22 cellular contexts compared by ENCODE assay signal in the genomic region with DNA sequence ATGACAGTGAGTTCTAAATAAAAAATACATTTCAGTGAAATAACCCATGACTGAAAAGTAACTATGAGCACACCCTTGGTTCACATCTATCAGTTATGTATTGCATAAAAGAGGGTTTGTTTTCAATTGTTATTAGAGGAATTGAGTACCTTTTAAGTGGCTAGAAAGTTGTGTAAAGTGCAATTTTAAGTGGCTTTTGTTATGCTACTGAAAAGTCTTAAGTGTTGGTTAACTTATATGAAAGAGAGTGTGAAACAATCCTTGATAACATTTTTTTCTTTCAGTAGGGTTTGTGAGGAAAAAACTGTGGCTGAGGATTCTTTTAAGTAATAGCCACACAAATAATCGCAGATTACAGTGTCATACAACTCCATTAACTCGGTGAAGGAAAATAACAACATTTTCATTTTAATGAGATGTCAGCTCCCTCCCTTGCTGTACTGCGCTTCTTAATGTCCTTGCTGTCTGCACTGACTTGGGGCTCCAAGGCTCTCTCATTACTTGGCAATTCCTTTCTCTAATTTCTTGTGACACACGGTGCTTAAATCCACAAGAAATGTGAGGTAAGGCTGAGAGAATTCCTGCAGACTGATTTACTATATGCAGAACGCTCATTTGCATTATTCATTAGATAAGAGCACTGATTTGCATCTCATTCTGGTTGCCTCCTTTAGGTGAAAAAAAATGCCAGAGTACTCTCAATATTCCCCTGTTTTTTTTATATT. TPM values are rescaled to one million over a fixed set of nuclear protein-coding genes. Genes with fewer than 3 reads are reported as not detected.
DNase-seq lines count a peak whose midpoint lies in the region; ATAC-seq, FAIRE-seq and TF ChIP-seq lines count a peak whose summit lies in the region.
"Had no signal": no experiment of that assay in that cellular context is flagged by ENCODE, and none has a peak within 500 bp of the region (broad histone marks: within the 10 kb centered on the region; RNA-seq: fewer than 3 reads in every experiment).

No MANE protein-coding gene starts in this region.

- FAIRE-seq in astrocyte (lab: Jason Lieb, UNC) = no peak
- FAIRE-seq: A549 had no signal

- peak overlapping the region; percentile 88 for H3K27ac ChIP-seq in GM23338 (ENCODE audit: low read depth)
- H3K27ac ChIP-seq in astrocyte (ENCODE audit: low read depth, low read length) = no peak overlapping the region
- H3K27ac ChIP-seq in left lung = no peak overlapping the region
- H3K27ac ChIP-seq: A549, BLaER1, HL-60 had no signal

- intact Hi-C loops in left lung (cut with DNase I) = no loop called here

- H3K9me3 ChIP-seq in astrocyte (ENCODE audit: insufficient read depth, low read depth, low read length) (no peaks in the 10 kb centered on the region), left lung (no peaks in the 10 kb centered on the region)
- H3K9me3 ChIP-seq: A549, BLaER1, SK-N-SH had no signal

- H3K4me1 Mint-ChIP-seq in GM23338 (peaks cover 50% of the 10 kb centered on the region), astrocyte (ENCODE audit: low read depth, unreplicated experiment) (peaks cover 15% of the 10 kb centered on the region)
- H3K4me1 Mint-ChIP-seq: CD4-positive, alpha-beta memory T cell had no signal

- peak; percentile 48 for DNase-seq in GM23338 (ENCODE audit: low spot score)
- DNase-seq in NAMALWA (ENCODE audit: low spot score) = peak; percentile 1
- DNase-seq in astrocyte (ENCODE audit: low read depth) = peak; percentile 38
- DNase-seq in left lung = no peak
- no peak for DNase-seq in NCI-H2029 (lab: John Stamatoyannopoulos, UW)
- DNase-seq in GF-D8 (lab: John Stamatoyannopoulos, UW) = no peak
- DNase-seq in activated naive CD4-positive, alpha-beta T cell treated with Interleukin-2 at 50 U/mL for 16 hours = no peak
- DNase-seq: CD4-positive, alpha-beta memory T cell; DMS153; Kasumi-1; MM.1S; NCI-H1092 treated with DMSO at 0.1 percent for 48 hours; NCI-H146; NCI-H2081 treated with DMSO at 0.1 percent for 48 hours; NCI-H510A treated with DMSO at 0.1 percent for 48 hours; SHP77; SK-N-SH had no signal

- peak overlapping the region; percentile 26 for H3K4me3 ChIP-seq in GM23338
- H3K4me3 ChIP-seq in astrocyte (ENCODE audit: insufficient read depth, low read depth, low read length) = no peak overlapping the region
- H3K4me3 ChIP-seq in left lung = no peak overlapping the region
- H3K4me3 ChIP-seq: A549, BLaER1 had no signal

- H3K4me2 ChIP-seq in GM23338 (peak overlapping the region; percentile 61), astrocyte (ENCODE audit: low read length) (peak overlapping the region; percentile 2)
- H3K4me2 ChIP-seq: A549, BLaER1, SK-N-SH had no signal

- H3K36me3 Mint-ChIP-seq in GM23338 (ENCODE audit: low read depth) = no peaks in the 10 kb centered on the region; the same call in 2 of the 3 replicates
- H3K36me3 Mint-ChIP-seq in astrocyte (ENCODE audit: low read depth, unreplicated experiment) = no peaks in the 10 kb centered on the region
- H3K36me3 Mint-ChIP-seq: CD4-positive, alpha-beta memory T cell had no signal

- no peaks in the 10 kb centered on the region for H3K9me3 Mint-ChIP-seq in GM23338
- H3K9me3 Mint-ChIP-seq in astrocyte (ENCODE audit: unreplicated experiment) = no peaks in the 10 kb centered on the region
- H3K9me3 Mint-ChIP-seq: CD4-positive, alpha-beta memory T cell had no signal

- no peaks in the 10 kb centered on the region for H4K20me1 ChIP-seq in GM23338 (replicated peaks; ENCODE audit: insufficient read depth)
- H4K20me1 ChIP-seq in astrocyte (ENCODE audit: insufficient read depth, low read length) = peaks cover 3% of the 10 kb centered on the region
- H4K20me1 ChIP-seq: BLaER1 had no signal

- H3K79me2 ChIP-seq in GM23338 (replicated peaks; ENCODE audit: insufficient read depth) = no peaks in the 10 kb centered on the region
- peaks cover 17% of the 10 kb centered on the region for H3K79me2 ChIP-seq in astrocyte (ENCODE audit: insufficient read depth, low read length)

- H3K36me3 ChIP-seq in GM23338 (ENCODE audit: insufficient read depth) = no peaks in the 10 kb centered on the region
- no peaks in the 10 kb centered on the region for H3K36me3 ChIP-seq in astrocyte (ENCODE audit: insufficient read depth, low read length)
- no peaks in the 10 kb centered on the region for H3K36me3 ChIP-seq in left lung
- H3K36me3 ChIP-seq: BLaER1 had no signal

- H3K27me3 ChIP-seq in GM23338 (ENCODE audit: insufficient read depth) (no peaks in the 10 kb centered on the region), astrocyte (ENCODE audit: insufficient read depth, low read length) (no peaks in the 10 kb centered on the region), left lung (peaks cover 13 to 86% of the 10 kb centered on the region in 2 donors)
- H3K27me3 ChIP-seq: BLaER1 had no signal

- peaks cover 10% of the 10 kb centered on the region; the same call in 1 of the 2 replicates for H3K9me2 ChIP-seq in GM23338 (ENCODE audit: insufficient read depth)
- H3K9me2 ChIP-seq: SK-N-SH had no signal

- no peaks in the 10 kb centered on the region for H3F3A ChIP-seq in GM23338 (replicated peaks; ENCODE audit: low read depth)

- H3K27ac Mint-ChIP-seq in GM23338 (peak overlapping the region; percentile 85), astrocyte (ENCODE audit: unreplicated experiment) (no peak overlapping the region)
- H3K27ac Mint-ChIP-seq: CD4-positive, alpha-beta memory T cell had no signal

- H3K9ac ChIP-seq in astrocyte (ENCODE audit: low read length) = no peak overlapping the region
- H3K9ac ChIP-seq: BLaER1, SK-N-SH had no signal

- H3K4me1 ChIP-seq in GM23338 (ENCODE audit: insufficient read depth) = peaks cover 52% of the 10 kb centered on the region
- peaks cover 6% of the 10 kb centered on the region for H3K4me1 ChIP-seq in astrocyte (ENCODE audit: insufficient read depth, low read length)
- H3K4me1 ChIP-seq in left lung = no peaks in the 10 kb centered on the region
- H3K4me1 ChIP-seq: A549, BLaER1 had no signal

- H3K4me3 Mint-ChIP-seq in GM23338 (peak overlapping the region; percentile 58), astrocyte (ENCODE audit: unreplicated experiment) (no peak overlapping the region)
- H3K4me3 Mint-ChIP-seq: CD4-positive, alpha-beta memory T cell had no signal

- no peak for TF ChIP-seq CTCF in GM23338 (conservative IDR thresholded peaks at IDR 0.05; ENCODE audit: low read depth in 2 of 2)
- no peak for TF ChIP-seq CTCF in astrocyte (IDR thresholded peaks at IDR 0.05; ENCODE audit: insufficient read depth, low read depth, low read length)
- no peak for TF ChIP-seq CTCF in left lung (IDR thresholded peaks at IDR 0.05)

- no peak overlapping the region for H2AFZ ChIP-seq in GM23338
- no peak overlapping the region for H2AFZ ChIP-seq in astrocyte (ENCODE audit: low read depth, low read length)

- H3K27me3 Mint-ChIP-seq in GM23338 (ENCODE audit: insufficient read depth, low read depth, poor library complexity) (peaks cover 1% of the 10 kb centered on the region), astrocyte (ENCODE audit: low read depth, unreplicated experiment) (no peaks in the 10 kb centered on the region)

- peak; percentile 44; the same call in 2 of the 3 replicates for ATAC-seq in GM23338
- ATAC-seq in left lung = peak; percentile 54
- ATAC-seq in GM19455 (IDR thresholded peaks at IDR 0.05; ENCODE audit: unreplicated experiment) = no peak
- ATAC-seq: A549 had no signal

TF ChIP-seq in GM23338, 12 proteins besides CTCF, POLR2A, EP300 and RAD21 (continues in another document):
- TF ChIP-seq, protein P1, sequence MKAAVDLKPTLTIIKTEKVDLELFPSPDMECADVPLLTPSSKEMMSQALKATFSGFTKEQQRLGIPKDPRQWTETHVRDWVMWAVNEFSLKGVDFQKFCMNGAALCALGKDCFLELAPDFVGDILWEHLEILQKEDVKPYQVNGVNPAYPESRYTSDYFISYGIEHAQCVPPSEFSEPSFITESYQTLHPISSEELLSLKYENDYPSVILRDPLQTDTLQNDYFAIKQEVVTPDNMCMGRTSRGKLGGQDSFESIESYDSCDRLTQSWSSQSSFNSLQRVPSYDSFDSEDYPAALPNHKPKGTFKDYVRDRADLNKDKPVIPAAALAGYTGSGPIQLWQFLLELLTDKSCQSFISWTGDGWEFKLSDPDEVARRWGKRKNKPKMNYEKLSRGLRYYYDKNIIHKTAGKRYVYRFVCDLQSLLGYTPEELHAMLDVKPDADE (IDR thresholded peaks at IDR 0.05) = no peak

RNA-seq across cellular contexts. Expression of gene NTNG1, which starts 40.6 kb away (rescaled TPM):
- total RNA-seq in GM23338 (2014; rRNA removed; shearing (Covaris generic)) = 9.1 and 10.3 TPM in 2 replicates
- polyA plus RNA-seq in GM23338 (2016; fragmentation: Nextera tagmentation; extraction: Ambion mirVana) = 7.2 and 7.8 TPM in 2 replicates
- total RNA-seq in astrocyte = 6.7 and 8.1 TPM in 2 replicates
- 10 to 100 TPM in 1 of 2 donors, 1 to 10 TPM in 1; 5.7 to 12.7 TPM for total RNA-seq in left lung
- total RNA-seq: CD4-positive, alpha-beta memory T cell; RPMI7951 had no signal
- polyA plus RNA-seq: A549; CD4-positive, alpha-beta memory T cell had no signal

Comparison
In these comparisons a context has a peak if more than half of its experiments do, and no peak if none do; other contexts are left out.
1. DNase-seq: peak in GM23338 (single experiment), NAMALWA (single experiment) and astrocyte (single experiment); none in left lung (0 of 2), NCI-H2029 (single experiment), GF-D8 (single experiment) and activated naive CD4-positive, alpha-beta T cell treated with Interleukin-2 at 50 U/mL for 16 hours (single experiment).